ENCODE assay signal across 9 cellular contexts in genomic region chr3:122074621-122075265, GRCh38. TPM values are rescaled to one million over a fixed set of nuclear protein-coding genes. Genes with fewer than 3 reads are reported as not detected.
A peak's percentile ranks its signal among the peaks of the same experiment; 100 is the strongest.
DNase-seq lines count a peak whose midpoint lies in the region; ATAC-seq and TF ChIP-seq lines count a peak whose summit lies in the region.
"Had no signal": no experiment of that assay in that cellular context is flagged by ENCODE, and none has a peak within 500 bp of the region (broad histone marks: within the 10 kb centered on the region; RNA-seq: fewer than 3 reads in every experiment).

No MANE protein-coding gene starts in this region.

- H3K4me3 ChIP-seq in prostate gland, result no peak overlapping the region

- POLR2A ChIA-PET in activated CD8-positive, alpha-beta T cell treated with anti-CD3 and anti-CD28 coated beads, Interleukin-2, amount 10 ng/mL, durations not matched to agents 7 days and 5 days (lab: Charles Lee), result no interaction called here
- POLR2A ChIA-PET in HEK293T (lab: Yijun Ruan, JAX), result no interaction called here

- intact Hi-C loops in Right ventricle myocardium inferior (cut with DNase I), result no loop called here
- intact Hi-C loops in cardiac septum (cut with DNase I), result no loop called here
- intact Hi-C loops in prostate gland (cut with DNase I), result no loop called here

- no peaks in the 10 kb centered on the region for H3K9me3 ChIP-seq in prostate gland

- DNase-seq in Right ventricle myocardium inferior (ENCODE audit: missing footprints), result peak; percentile 75
- no peak for DNase-seq in cardiac septum (ENCODE audit: low spot score)
- DNase-seq in activated CD8-positive, alpha-beta T cell treated with anti-CD3 and anti-CD28 coated beads, Interleukin-2, amount 10 ng/mL, durations not matched to agents 7 days and 5 days, result peak; percentile 43
- DNase-seq in prostate gland (ENCODE audit: low spot score), result no peak
- DNase-seq in effector CD4-positive, alpha-beta T cell, result no peak
- DNase-seq in HEK293T (ENCODE audit: extremely low spot score), result no peak
- DNase-seq in activated T-cell treated with anti-CD3 and anti-CD28 coated beads, Interleukin-2, amount 50 U/mL, for 1 hour, result no peak

- peak overlapping the region; percentile 65 for H3K4me3 Mint-ChIP-seq in activated CD8-positive, alpha-beta T cell treated with anti-CD3 and anti-CD28 coated beads, Interleukin-2, amount 10 ng/mL, durations not matched to agents 7 days and 5 days

- H3K4me1 ChIP-seq in prostate gland (replicated peaks), result no peaks in the 10 kb centered on the region

- 83% methylated on average over 6 of the region's 6 CpGs for WGBS in prostate gland

- H3K36me3 ChIP-seq in prostate gland, result no peaks in the 10 kb centered on the region

- TF ChIP-seq CTCF in prostate gland (IDR thresholded peaks at IDR 0.05), result no peak

- H3K27ac Mint-ChIP-seq in activated CD8-positive, alpha-beta T cell treated with anti-CD3 and anti-CD28 coated beads, Interleukin-2, amount 10 ng/mL, durations not matched to agents 7 days and 5 days, result peak overlapping the region; percentile 88

- H3K4me1 Mint-ChIP-seq in activated CD8-positive, alpha-beta T cell treated with anti-CD3 and anti-CD28 coated beads, Interleukin-2, amount 10 ng/mL, durations not matched to agents 7 days and 5 days (ENCODE audit: low read depth), result peaks cover 32% of the 10 kb centered on the region

- CTCF ChIA-PET in activated CD8-positive, alpha-beta T cell treated with anti-CD3 and anti-CD28 coated beads, Interleukin-2, amount 10 ng/mL, durations not matched to agents 7 days and 5 days (lab: Charles Lee), result interaction anchor here (1.0 to 1.5 kb wide), 3 partner anchors 18 to 225 kb away, joined by 3 to 4 read pairs (median 4); no protein-coding TSS in a partner anchor
- CTCF ChIA-PET in HEK293T (lab: Yijun Ruan, JAX), result interaction anchor here (0.5 kb wide), 1 partner anchor 27 kb away, joined by 3 read pairs; no protein-coding TSS in a partner anchor

- no peak overlapping the region for H3K27ac ChIP-seq in prostate gland

- no peaks in the 10 kb centered on the region for H3K9me3 Mint-ChIP-seq in activated CD8-positive, alpha-beta T cell treated with anti-CD3 and anti-CD28 coated beads, Interleukin-2, amount 10 ng/mL, durations not matched to agents 7 days and 5 days (ENCODE audit: insufficient read depth)

- peak; percentile 90 for ATAC-seq in Right ventricle myocardium inferior
- ATAC-seq in HG03135 (IDR thresholded peaks at IDR 0.05; ENCODE audit: unreplicated experiment), result peak; percentile 53
- peak; percentile 50 for ATAC-seq in activated CD8-positive, alpha-beta T cell treated with anti-CD3 and anti-CD28 coated beads, Interleukin-2, amount 10 ng/mL, durations not matched to agents 7 days and 5 days

- H3K27me3 Mint-ChIP-seq in activated CD8-positive, alpha-beta T cell treated with anti-CD3 and anti-CD28 coated beads, Interleukin-2, amount 10 ng/mL, durations not matched to agents 7 days and 5 days (ENCODE audit: low read depth), result peaks cover 9% of the 10 kb centered on the region

- H3K36me3 Mint-ChIP-seq in activated CD8-positive, alpha-beta T cell treated with anti-CD3 and anti-CD28 coated beads, Interleukin-2, amount 10 ng/mL, durations not matched to agents 7 days and 5 days (ENCODE audit: low read depth), result no peaks in the 10 kb centered on the region

- H3K27me3 ChIP-seq in prostate gland (replicated peaks; ENCODE audit: insufficient read depth), result no peaks in the 10 kb centered on the region

- TF ChIP-seq POLR2A in prostate gland (IDR thresholded peaks at IDR 0.05), result no peak

TF ChIP-seq in HEK293T, 16 proteins besides CTCF, POLR2A, EP300 and RAD21:
- TF ChIP-seq TARDBP (IDR thresholded peaks at IDR 0.05) (no peak), CTBP1 (IDR thresholded peaks at IDR 0.05; ENCODE audit: borderline replicate concordance) (no peak), ELF4 (IDR thresholded peaks at IDR 0.05) (no peak), HDGF (IDR thresholded peaks at IDR 0.05; ENCODE audit: borderline replicate concordance) (no peak), FOXA1 (IDR thresholded peaks at IDR 0.05) (no peak), ARNT (IDR thresholded peaks at IDR 0.05) (no peak), SP1 (IDR thresholded peaks at IDR 0.05) (no peak), L3MBTL2 (conservative IDR thresholded peaks at IDR 0.05) (no peak), ZNF384 (IDR thresholded peaks at IDR 0.05) (no peak), BHLHE40 (IDR thresholded peaks at IDR 0.05; ENCODE audit: borderline replicate concordance) (no peak), FOXM1 (IDR thresholded peaks at IDR 0.05; ENCODE audit: borderline replicate concordance) (no peak), NFRKB (IDR thresholded peaks at IDR 0.05) (no peak)
- TF ChIP-seq, protein P1, sequence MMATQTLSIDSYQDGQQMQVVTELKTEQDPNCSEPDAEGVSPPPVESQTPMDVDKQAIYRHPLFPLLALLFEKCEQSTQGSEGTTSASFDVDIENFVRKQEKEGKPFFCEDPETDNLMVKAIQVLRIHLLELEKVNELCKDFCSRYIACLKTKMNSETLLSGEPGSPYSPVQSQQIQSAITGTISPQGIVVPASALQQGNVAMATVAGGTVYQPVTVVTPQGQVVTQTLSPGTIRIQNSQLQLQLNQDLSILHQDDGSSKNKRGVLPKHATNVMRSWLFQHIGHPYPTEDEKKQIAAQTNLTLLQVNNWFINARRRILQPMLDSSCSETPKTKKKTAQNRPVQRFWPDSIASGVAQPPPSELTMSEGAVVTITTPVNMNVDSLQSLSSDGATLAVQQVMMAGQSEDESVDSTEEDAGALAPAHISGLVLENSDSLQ (IDR thresholded peaks at IDR 0.05), result no peak

RNA-seq across cellular contexts. Expression of gene CD86, which starts 19.6 kb away (rescaled TPM):
- total RNA-seq in Right ventricle myocardium inferior, result 4.2 TPM
- total RNA-seq in cardiac septum, result 1.9 TPM
- 1 to 10 TPM in 1 of 2 experiments, under 1 TPM in 1; 0.95 to 1.5 TPM for total RNA-seq in activated CD8-positive, alpha-beta T cell treated with anti-CD3 and anti-CD28 coated beads, Interleukin-2, amount 10 ng/mL, durations not matched to agents 7 days and 5 days
- 1 to 10 TPM in 1 of 2 donors, under 1 TPM in 1; 0.68 to 1.2 TPM for total RNA-seq in prostate gland
- total RNA-seq: endothelial cell of umbilical vein had no signal

RNA-seq across cellular contexts. Expression of gene ILDR1, which starts 52.7 kb away (rescaled TPM):
- total RNA-seq in Right ventricle myocardium inferior, result 0.16 TPM
- not detected for total RNA-seq in cardiac septum
- total RNA-seq in activated CD8-positive, alpha-beta T cell treated with anti-CD3 and anti-CD28 coated beads, Interleukin-2, amount 10 ng/mL, durations not matched to agents 7 days and 5 days, result under 1 TPM in 1 of 2 experiments, not detected in 1; 0.16 TPM
- 1 to 10 TPM; 8.0 to 8.3 TPM for total RNA-seq in prostate gland
- total RNA-seq: endothelial cell of umbilical vein had no signal

Comparison
In these comparisons a context has a peak if more than half of its experiments do, and no peak if none do; other contexts are left out.
1. DNase-seq: peak in Right ventricle myocardium inferior (single experiment) and activated CD8-positive, alpha-beta T cell treated with anti-CD3 and anti-CD28 coated beads, Interleukin-2, amount 10 ng/mL, durations not matched to agents 7 days and 5 days (single experiment); none in cardiac septum (single experiment), prostate gland (single experiment), effector CD4-positive, alpha-beta T cell (single experiment), HEK293T (single experiment) and activated T-cell treated with anti-CD3 and anti-CD28 coated beads, Interleukin-2, amount 50 U/mL, for 1 hour (single experiment).
2. Peak in every context shown above with its lines, with median percentiles within 50 percentile points of each other: ATAC-seq.